ENCODE assay signal across 8 cellular contexts in genomic region chr15:67120009-67120838, GRCh38. TPM values are rescaled to one million over a fixed set of nuclear protein-coding genes. Genes with fewer than 3 reads are reported as not detected.
DNase-seq lines count a peak whose midpoint lies in the region; ATAC-seq, FAIRE-seq and TF ChIP-seq lines count a peak whose summit lies in the region.

No MANE protein-coding gene starts in this region.

- no peaks in the 10 kb centered on the region for H3K27me3 Mint-ChIP-seq in activated T-helper 1 cell treated with anti-CD3 and anti-CD28 coated beads, Interleukin-12 subunit alpha, Interleukin-12 subunit beta, Interleukin-2, Interleukin-4 antibody, amounts not matched to agents 30 ng/mL and 10 ng/mL and 1 ng/mL, durations not matched to agents 14 hours and 24 hours and 36 hours (ENCODE audit: insufficient read depth)

- H3K9me3 Mint-ChIP-seq in activated T-helper 1 cell treated with anti-CD3 and anti-CD28 coated beads, Interleukin-12 subunit alpha, Interleukin-12 subunit beta, Interleukin-2, Interleukin-4 antibody, amounts not matched to agents 30 ng/mL and 10 ng/mL and 1 ng/mL, durations not matched to agents 14 hours and 24 hours and 36 hours = peaks cover 4% of the 10 kb centered on the region

- H3K4me1 ChIP-seq in HUES48 (ENCODE audit: control insufficient read depth, insufficient read depth, low read length) (peaks cover 7% of the 10 kb centered on the region; the same call in 1 of the 2 replicates), kidney (ENCODE audit: control insufficient read depth in 1 of 2, insufficient read depth in 1 of 2, low read depth in 1 of 2, low read length in 2 of 2) (peaks cover 45 to 51% of the 10 kb centered on the region in 2 donors), spleen (peaks cover 66 to 100% (median 92%) of the 10 kb centered on the region in 6 donors)

- H3K9ac ChIP-seq in HUES48 (ENCODE audit: low read depth, low read length) (no peak overlapping the region), kidney (ENCODE audit: low read length in 2 of 2) (peak overlapping the region in 1 of 2 donors; percentile 51)

- H3K27ac Mint-ChIP-seq in activated T-helper 1 cell treated with anti-CD3 and anti-CD28 coated beads, Interleukin-12 subunit alpha, Interleukin-12 subunit beta, Interleukin-2, Interleukin-4 antibody, amounts not matched to agents 30 ng/mL and 10 ng/mL and 1 ng/mL, durations not matched to agents 14 hours and 24 hours and 36 hours = peak overlapping the region; percentile 97

- H3K27me3 ChIP-seq in HUES48 (ENCODE audit: control insufficient read depth, insufficient read depth, low read length) = no peaks in the 10 kb centered on the region
- H3K27me3 ChIP-seq in spleen (replicated peaks in 1 of 7) = no peaks in the 10 kb centered on the region

- FAIRE-seq in kidney (lab: Jason Lieb, UNC) = no peak

- whole genome bisulfite sequencing in spleen, 5 donors = 68 to 84% (median 72%) methylated on average over 9 of the region's 9 CpGs

- TF ChIP-seq POLR2A in spleen (IDR thresholded peaks at IDR 0.05) = no peak

- ATAC-seq in GM21825 (IDR thresholded peaks at IDR 0.05; ENCODE audit: unreplicated experiment) = no peak
- no peak for ATAC-seq in GM18498 (IDR thresholded peaks at IDR 0.05; ENCODE audit: unreplicated experiment)

- no peak for DNase-seq in activated T-helper 1 cell treated with anti-CD3 and anti-CD28 coated beads, Interleukin-12 subunit alpha, Interleukin-12 subunit beta, Interleukin-2, Interleukin-4 antibody, amounts not matched to agents 30 ng/mL and 10 ng/mL and 1 ng/mL, durations not matched to agents 14 hours and 24 hours and 36 hours (ENCODE audit: low spot score)
- DNase-seq in kidney (no peak), spleen (no peak), NCI-H2029 (lab: John Stamatoyannopoulos, UW) (no peak)
- no peak for DNase-seq in activated CD4-positive, CD25-positive, alpha-beta regulatory T cell (lab: John Stamatoyannopoulos, UW)

- H3K4me3 Mint-ChIP-seq in activated T-helper 1 cell treated with anti-CD3 and anti-CD28 coated beads, Interleukin-12 subunit alpha, Interleukin-12 subunit beta, Interleukin-2, Interleukin-4 antibody, amounts not matched to agents 30 ng/mL and 10 ng/mL and 1 ng/mL, durations not matched to agents 14 hours and 24 hours and 36 hours = peak overlapping the region; percentile 84

- no peak for TF ChIP-seq CTCF in kidney (IDR thresholded peaks at IDR 0.05; ENCODE audit: borderline replicate concordance, extremely low read depth, insufficient read depth)
- TF ChIP-seq CTCF in spleen (IDR thresholded peaks at IDR 0.05 in 8 of 11, conservative IDR thresholded peaks at IDR 0.05 in 3 of 11) = no peak

- intact Hi-C loops in activated T-helper 1 cell treated with anti-CD3 and anti-CD28 coated beads, Interleukin-12 subunit alpha, Interleukin-12 subunit beta, Interleukin-2, Interleukin-4 antibody, amounts not matched to agents 30 ng/mL and 10 ng/mL and 1 ng/mL, durations not matched to agents 14 hours and 24 hours and 36 hours (cut with micrococcal nuclease) = no loop called here
- intact Hi-C loops in kidney (cut with DNase I) (no loop called here), spleen (cut with DNase I; ENCODE audit: low total_unique reads) (no loop called here)

- H3K4me1 Mint-ChIP-seq in activated T-helper 1 cell treated with anti-CD3 and anti-CD28 coated beads, Interleukin-12 subunit alpha, Interleukin-12 subunit beta, Interleukin-2, Interleukin-4 antibody, amounts not matched to agents 30 ng/mL and 10 ng/mL and 1 ng/mL, durations not matched to agents 14 hours and 24 hours and 36 hours (ENCODE audit: low read depth) = peaks cover 95% of the 10 kb centered on the region

- H3K36me3 ChIP-seq in HUES48 (ENCODE audit: control insufficient read depth, insufficient read depth, low read length) = no peaks in the 10 kb centered on the region
- no peaks in the 10 kb centered on the region for H3K36me3 ChIP-seq in kidney (ENCODE audit: control insufficient read depth in 1 of 2, insufficient read depth in 2 of 2, low read length in 2 of 2)
- no peaks in the 10 kb centered on the region for H3K36me3 ChIP-seq in spleen

- H3K27ac ChIP-seq in HUES48 (ENCODE audit: low read depth, low read length) = peak overlapping the region; percentile 8
- peak overlapping the region; percentile 75 to 88 for H3K27ac ChIP-seq in kidney (ENCODE audit: low read depth in 2 of 2, low read length in 2 of 2)
- H3K27ac ChIP-seq in spleen = peak overlapping the region; percentile 79 to 93 (median 90)

- peaks cover 47% of the 10 kb centered on the region for H3K36me3 Mint-ChIP-seq in activated T-helper 1 cell treated with anti-CD3 and anti-CD28 coated beads, Interleukin-12 subunit alpha, Interleukin-12 subunit beta, Interleukin-2, Interleukin-4 antibody, amounts not matched to agents 30 ng/mL and 10 ng/mL and 1 ng/mL, durations not matched to agents 14 hours and 24 hours and 36 hours (ENCODE audit: low read depth)

- H3K4me3 ChIP-seq in HUES48 (ENCODE audit: low read depth, low read length) (no peak overlapping the region), kidney (ENCODE audit: low read length in 2 of 2) (no peak overlapping the region), spleen (peak overlapping the region in 4 of 8 donors; percentile 7 to 50 (median 14))

- H3K9me3 ChIP-seq in HUES48 (ENCODE audit: control insufficient read depth, insufficient read depth, low read length) = no peaks in the 10 kb centered on the region
- no peaks in the 10 kb centered on the region for H3K9me3 ChIP-seq in kidney (ENCODE audit: control insufficient read depth in 1 of 2, low read length in 2 of 2)
- H3K9me3 ChIP-seq in spleen = no peaks in the 10 kb centered on the region

RNA-seq across cellular contexts. Expression of gene SMAD3, which starts 54.8 kb away (rescaled TPM):
- total RNA-seq in activated T-helper 1 cell treated with anti-CD3 and anti-CD28 coated beads, Interleukin-12 subunit alpha, Interleukin-12 subunit beta, Interleukin-2, Interleukin-4 antibody, amounts not matched to agents 30 ng/mL and 10 ng/mL and 1 ng/mL, durations not matched to agents 14 hours and 24 hours and 36 hours = 80.2 and 80.4 TPM in 2 replicates
- total RNA-seq in kidney (58.2 TPM), spleen (10 to 100 TPM; 27.3 to 78.4 (median 47.5) TPM)
- polyA plus RNA-seq in kidney (ENCODE audit: insufficient read depth, low read depth, low replicate concordance) (10.1 TPM), spleen (1 to 10 TPM; 8.3 to 8.9 (median 8.6) TPM)

Comparison
In these comparisons a context has a peak if more than half of its experiments do, and no peak if none do; other contexts are left out.
1. H3K27ac ChIP-seq: peak in every context shown above with its lines; median percentile 90 in spleen; 82 in kidney; 8 in HUES48.